In genomic region chr20:34713194-34713943, GRCh38 we compare ENCODE assay signal across 1 cellular context.
TF ChIP-seq lines count a peak whose summit lies in the region.

No MANE protein-coding gene starts in this region.

TF ChIP-seq in K562, 482 proteins besides CTCF, POLR2A, EP300 and RAD21 (continued from another document and continues in another):
- no peak for TF ChIP-seq ZNF707 (CRISPR knock-in tag; conservative IDR thresholded peaks at IDR 0.05)
- no peak for TF ChIP-seq ZNF398 (CRISPR knock-in tag; IDR thresholded peaks at IDR 0.05)
- TF ChIP-seq SFPQ (IDR thresholded peaks at IDR 0.05; ENCODE audit: low read depth, low read length) = no peak
- no peak for TF ChIP-seq ZNF77 (CRISPR knock-in tag; IDR thresholded peaks at IDR 0.05)
- no peak; a peak in 1 of 3 replicates for TF ChIP-seq CBX3 (IDR thresholded peaks at IDR 0.05; ENCODE audit: borderline replicate concordance in 1 of 2, low read length in 2 of 2)
- TF ChIP-seq ATF4 (CRISPR knock-in tag; IDR thresholded peaks at IDR 0.05) = no peak
- no peak for TF ChIP-seq ZNF280A (IDR thresholded peaks at IDR 0.05; ENCODE audit: low read depth, partially characterized antibody)
- no peak for TF ChIP-seq RBM25 (IDR thresholded peaks at IDR 0.05; ENCODE audit: low read depth, low read length, severe bottlenecking)
- TF ChIP-seq ZFP1 (CRISPR knock-in tag; IDR thresholded peaks at IDR 0.05) = no peak
- peak; percentile 82; the same call in 1 of the 2 replicates for TF ChIP-seq CC2D1A (IDR thresholded peaks at IDR 0.05)
- TF ChIP-seq NR2C2 (CRISPR knock-in tag; IDR thresholded peaks at IDR 0.05) = no peak
- TF ChIP-seq NR2C2 (tag; IDR thresholded peaks at IDR 0.05) = no peak
- TF ChIP-seq NR0B1 (IDR thresholded peaks at IDR 0.05; ENCODE audit: partially characterized antibody) = no peak
- no peak for TF ChIP-seq ETS2 (tag; IDR thresholded peaks at IDR 0.05; ENCODE audit: borderline replicate concordance, poor library complexity, severe bottlenecking)
- no peak for TF ChIP-seq E2F4 (CRISPR knock-in tag; IDR thresholded peaks at IDR 0.05; ENCODE audit: low read depth)
- no peak for TF ChIP-seq ZNF780A (CRISPR knock-in tag; IDR thresholded peaks at IDR 0.05)
- TF ChIP-seq PHF20 (IDR thresholded peaks at IDR 0.05; ENCODE audit: partially characterized antibody) = no peak
- peak; percentile 35; the same call in 1 of the 2 replicates for TF ChIP-seq NFRKB (IDR thresholded peaks at IDR 0.05; ENCODE audit: low read depth)
- TF ChIP-seq TEAD1 (CRISPR knock-in tag; IDR thresholded peaks at IDR 0.05) = peak in 1 of 2 experiments; percentile 76; a peak in 3 of 4 replicates
- TF ChIP-seq HBP1 (CRISPR knock-in tag; IDR thresholded peaks at IDR 0.05) = no peak
- TF ChIP-seq DACH1 (IDR thresholded peaks at IDR 0.05; ENCODE audit: partially characterized antibody) = peak; percentile 82
- no peak for TF ChIP-seq ZNF121 (CRISPR knock-in tag; conservative IDR thresholded peaks at IDR 0.05)
- no peak for TF ChIP-seq ATF1 (CRISPR knock-in tag; IDR thresholded peaks at IDR 0.05)
- peak; percentile 69 for TF ChIP-seq ATF1 (tag; IDR thresholded peaks at IDR 0.05)
- peak; percentile 95; the same call in 1 of the 2 replicates for TF ChIP-seq ARID3A (IDR thresholded peaks at IDR 0.05; ENCODE audit: borderline replicate concordance, low read depth, low read length)
- TF ChIP-seq SMAD1 (IDR thresholded peaks at IDR 0.05; ENCODE audit: low read depth, low read length, partially characterized antibody) = peak; percentile 46
- 0 out of 2 replicates have a peak, but pooled peaks have one; percentile 72 for TF ChIP-seq RUNX1 (IDR thresholded peaks at IDR 0.05; ENCODE audit: low read depth)
- no peak for TF ChIP-seq TBP (optimal IDR thresholded peaks at IDR 0.05; ENCODE audit: low read depth, low read length)
- TF ChIP-seq PHB2 (IDR thresholded peaks at IDR 0.05; ENCODE audit: low read depth) = peak; percentile 76
- no peak for TF ChIP-seq E2F6 (IDR thresholded peaks at IDR 0.05; ENCODE audit: borderline replicate concordance in 1 of 2, extremely low read depth in 1 of 2, insufficient read depth in 1 of 2, insufficient read length in 1 of 2, low read depth in 1 of 2, low read length in 1 of 2, poor library complexity in 1 of 2, severe bottlenecking in 1 of 2)
- no peak for TF ChIP-seq SUPT5H (IDR thresholded peaks at IDR 0.05)
- peak; percentile 85 for TF ChIP-seq NEUROD1 (IDR thresholded peaks at IDR 0.05; ENCODE audit: borderline replicate concordance, low read depth, low read length, partially characterized antibody)
- peak in 1 of 3 experiments; percentile 54; a peak in 2 of 6 replicates for TF ChIP-seq ZBTB11 (CRISPR knock-in tag; IDR thresholded peaks at IDR 0.05)
- TF ChIP-seq NUFIP1 (IDR thresholded peaks at IDR 0.05; ENCODE audit: partially characterized antibody) = no peak
- TF ChIP-seq PYGO2 (tag; IDR thresholded peaks at IDR 0.05) = no peak
- no peak for TF ChIP-seq PTTG1 (tag; IDR thresholded peaks at IDR 0.05; ENCODE audit: low read depth)
- no peak for TF ChIP-seq ZC3H11A (IDR thresholded peaks at IDR 0.05; ENCODE audit: low read depth, low read length)
- TF ChIP-seq ARID3B (CRISPR knock-in tag; IDR thresholded peaks at IDR 0.05; ENCODE audit: borderline replicate concordance) = no peak
- no peak for TF ChIP-seq ZNF668 (CRISPR knock-in tag; IDR thresholded peaks at IDR 0.05)
- TF ChIP-seq FOXK2 (conservative IDR thresholded peaks at IDR 0.05 in 1 of 2, IDR thresholded peaks at IDR 0.05 in 1 of 2; ENCODE audit: low read depth in 2 of 2) = peak; percentile 39 to 65; a peak in 3 of 4 replicates
- no peak for TF ChIP-seq ZNF444 (CRISPR knock-in tag; IDR thresholded peaks at IDR 0.05)
- no peak for TF ChIP-seq ZNF431 (CRISPR knock-in tag; IDR thresholded peaks at IDR 0.05)
- no peak for TF ChIP-seq PHTF2 (CRISPR knock-in tag; IDR thresholded peaks at IDR 0.05)
- 0 out of 2 replicates have a peak, but pooled peaks have one; percentile 20 for TF ChIP-seq DNMT1 (IDR thresholded peaks at IDR 0.05)
